ENCODE assay signal across 11 cellular contexts in genomic region chrX:148893395-148893794, GRCh38.
"Had no signal": no experiment of that assay in that cellular context is flagged by ENCODE, and none has a peak within 500 bp of the region (broad histone marks: within the 10 kb centered on the region; RNA-seq: fewer than 3 reads in every experiment).

No MANE protein-coding gene starts in this region.

- H3K4me1 ChIP-seq: HAP-1 had no signal

- ATAC-seq: GM23338, HCT116 had no signal

- H2AFZ ChIP-seq: GM23248, GM23338 had no signal

- H3K4me3 ChIP-seq: GM23248, GM23338, HAP-1 had no signal

- H3K36me3 ChIP-seq: HAP-1 had no signal

- H3K4me2 ChIP-seq: GM23338 had no signal

- H3K9me3 ChIP-seq: HAP-1 had no signal

- H3K27ac ChIP-seq: GM23248 had no signal

- H3K9ac ChIP-seq: GM23248 had no signal

- FAIRE-seq: H1, H54 had no signal

- DNase-seq: GM23248, GOT3, H7, H9, HCEC 1CT, HFFc6 had no signal
